ENCODE assay signal across 1 cellular context in genomic region chr3:99836681-99837080, GRCh38.
TF ChIP-seq lines count a peak whose summit lies in the region.

No MANE protein-coding gene starts in this region.

TF ChIP-seq in GM12878, 131 proteins besides CTCF, POLR2A, EP300 and RAD21 (continued from another document):
- no peak for TF ChIP-seq ZBTB33 (IDR thresholded peaks at IDR 0.05)
- no peak for TF ChIP-seq BCL11A (IDR thresholded peaks at IDR 0.05; ENCODE audit: low read depth, low read length)
- TF ChIP-seq SP1 (IDR thresholded peaks at IDR 0.05; ENCODE audit: low read depth, low read length) = no peak
- TF ChIP-seq NR2C1 (IDR thresholded peaks at IDR 0.05) = no peak
- no peak for TF ChIP-seq KLF5 (IDR thresholded peaks at IDR 0.05; ENCODE audit: partially characterized antibody)
- TF ChIP-seq JUND (IDR thresholded peaks at IDR 0.05; ENCODE audit: low read depth, low read length) = no peak
- no peak for TF ChIP-seq HCFC1 (IDR thresholded peaks at IDR 0.05; ENCODE audit: low read length)
- no peak for TF ChIP-seq HDAC2 (IDR thresholded peaks at IDR 0.05)
